In genomic region chr1:233912447-233912846, GRCh38 we compare ENCODE assay signal across 24 cellular contexts. TPM values are rescaled to one million over a fixed set of nuclear protein-coding genes. Genes with fewer than 3 reads are reported as not detected.
"Had no signal": no experiment of that assay in that cellular context is flagged by ENCODE, and none has a peak within 500 bp of the region (broad histone marks: within the 10 kb centered on the region; RNA-seq: fewer than 3 reads in every experiment).

No MANE protein-coding gene starts in this region.

- H3K4me3 ChIP-seq: esophagus squamous epithelium, hepatocyte, smooth muscle cell, suprapubic skin, thyroid gland had no signal

- H2AFZ ChIP-seq: hepatocyte had no signal

- H3K27ac ChIP-seq: esophagus squamous epithelium, hepatocyte, neutrophil, suprapubic skin, thyroid gland had no signal

- DNase-seq: effector memory CD8-positive, alpha-beta T cell; esophagus squamous epithelium; foreskin fibroblast; head of caudate nucleus; kidney glomerular epithelial cell; mammary epithelial cell; naive thymus-derived CD4-positive, alpha-beta T cell; nephron progenitor cell; right cardiac atrium; stimulated activated CD4-positive, alpha-beta T cell treated with anti-CD3 and anti-CD28 coated beads, Interleukin-2, amount 100 ng/mL, for 48 hours; stimulated activated naive CD4-positive, alpha-beta T cell treated with Interleukin-2 at 50 U/mL for 16 hours; thyroid gland had no signal

- H3K36me3 ChIP-seq: esophagus squamous epithelium, neutrophil, suprapubic skin, thyroid gland had no signal

- H3K4me1 ChIP-seq: esophagus squamous epithelium, suprapubic skin, thyroid gland had no signal

- H3K36me3 Mint-ChIP-seq: naive thymus-derived CD4-positive, alpha-beta T cell; type B pancreatic cell had no signal

- H3K4me1 Mint-ChIP-seq: naive thymus-derived CD4-positive, alpha-beta T cell; nephron progenitor cell had no signal

- H3K27ac Mint-ChIP-seq: dendritic cell treated with granulocyte-macrophage colony-stimulating factor and Interleukin-4, amounts not matched to agents 40 ng/mL and 50 ng/mL, for 4 days; effector memory CD8-positive, alpha-beta T cell; naive thymus-derived CD4-positive, alpha-beta T cell; nephron progenitor cell; type B pancreatic cell had no signal

- H3K4me3 Mint-ChIP-seq: dendritic cell treated with granulocyte-macrophage colony-stimulating factor and Interleukin-4, amounts not matched to agents 40 ng/mL and 50 ng/mL, for 4 days; effector memory CD8-positive, alpha-beta T cell; naive thymus-derived CD4-positive, alpha-beta T cell; nephron progenitor cell; type B pancreatic cell had no signal

- ATAC-seq: effector memory CD8-positive, alpha-beta T cell; naive thymus-derived CD4-positive, alpha-beta T cell; right cardiac atrium had no signal

- FAIRE-seq: colon, urothelium cell line had no signal

- H3K79me2 ChIP-seq: hepatocyte had no signal

- H3K9me3 ChIP-seq: neutrophil, suprapubic skin, thyroid gland had no signal

- H3K27me3 ChIP-seq: thyroid gland had no signal

- H3K4me2 ChIP-seq: hepatocyte, smooth muscle cell had no signal

- H3K9me3 Mint-ChIP-seq: dendritic cell treated with granulocyte-macrophage colony-stimulating factor and Interleukin-4, amounts not matched to agents 40 ng/mL and 50 ng/mL, for 4 days; type B pancreatic cell had no signal

RNA-seq across cellular contexts. Expression of gene SLC35F3, which starts 8.0 kb away (rescaled TPM):
- total RNA-seq: mesenteric fat pad, mononuclear cell, osteoblast, posterior vena cava had no signal
- polyA plus RNA-seq: right cardiac atrium had no signal
